23 cellular contexts compared by ENCODE assay signal in the genomic region with DNA sequence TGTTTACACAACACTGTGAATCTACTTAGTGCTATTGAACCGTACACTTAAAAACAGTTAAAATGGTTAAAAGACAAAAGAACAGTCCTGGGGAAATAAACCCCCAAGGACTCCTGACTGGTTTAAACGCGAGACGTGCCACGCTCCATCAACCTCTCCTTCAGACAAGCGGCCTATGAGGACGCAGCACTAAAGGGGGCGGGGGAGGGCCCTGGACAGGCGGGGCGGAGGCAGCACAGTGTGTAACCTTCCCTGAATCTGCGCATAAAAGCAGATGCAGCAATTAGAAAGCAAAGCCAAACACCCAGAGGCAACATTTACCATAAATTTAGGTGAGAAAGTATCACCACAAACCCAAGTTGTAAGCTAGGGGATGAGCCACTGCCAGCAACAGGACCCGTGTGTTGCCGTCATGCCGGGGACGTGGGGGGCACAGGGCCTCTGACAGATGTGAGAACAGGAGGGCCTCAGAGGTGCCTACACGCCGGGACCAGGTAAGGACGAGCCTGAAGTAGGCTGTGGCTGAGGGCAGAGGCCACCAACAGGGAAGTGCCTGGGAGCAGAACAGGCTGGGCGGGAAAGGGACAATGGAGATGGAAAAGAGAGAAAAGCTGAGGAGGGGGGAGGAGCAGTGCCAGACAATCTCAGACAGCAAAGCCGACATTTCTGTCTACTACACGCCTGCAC. TPM values are rescaled to one million over a fixed set of nuclear protein-coding genes. Genes with fewer than 3 reads are reported as not detected.
DNase-seq lines count a peak whose midpoint lies in the region; ATAC-seq, FAIRE-seq and TF ChIP-seq lines count a peak whose summit lies in the region.
"Had no signal": no experiment of that assay in that cellular context is flagged by ENCODE, and none has a peak within 500 bp of the region (broad histone marks: within the 10 kb centered on the region; RNA-seq: fewer than 3 reads in every experiment).

No MANE protein-coding gene starts in this region.

- H3K27me3 Mint-ChIP-seq in dendritic cell treated with granulocyte-macrophage colony-stimulating factor and Interleukin-4, amounts not matched to agents 40 ng/mL and 50 ng/mL, for 4 days = no peaks in the 10 kb centered on the region
- H3K27me3 Mint-ChIP-seq: activated B cell treated with CpG ODN at 0.5 μM for 24 hours; activated naive CD8-positive, alpha-beta T cell treated with anti-CD3 and anti-CD28 coated beads, Interleukin-2, amount 10 ng/mL, durations not matched to agents 7 days and 5 days had no signal

- intact Hi-C loops in Right ventricle myocardium inferior (cut with DNase I) = no loop called here
- intact Hi-C loops in dendritic cell treated with granulocyte-macrophage colony-stimulating factor and Interleukin-4, amounts not matched to agents 40 ng/mL and 50 ng/mL, for 4 days (cut with micrococcal nuclease) = no loop called here
- intact Hi-C loops in kidney (cut with DNase I) = no loop called here

- H3K36me3 Mint-ChIP-seq in dendritic cell treated with granulocyte-macrophage colony-stimulating factor and Interleukin-4, amounts not matched to agents 40 ng/mL and 50 ng/mL, for 4 days (ENCODE audit: low read depth) = peaks cover 82% of the 10 kb centered on the region

- no peak for DNase-seq in Right ventricle myocardium inferior (ENCODE audit: missing footprints)
- no peak for DNase-seq in right atrium auricular region (ENCODE audit: low spot score)
- DNase-seq in left kidney (ENCODE audit: low read depth, low spot score) = peak; percentile 93
- DNase-seq in urothelium cell line (ENCODE audit: low spot score) = no peak
- no peak for DNase-seq in inferior parietal cortex (ENCODE audit: extremely low spot score)
- no peak for DNase-seq in kidney
- DNase-seq in stimulated activated CD4-positive, alpha-beta T cell treated with anti-CD3 and anti-CD28 coated beads, Interleukin-15, amount 100 ng/mL, for 24 hours = no peak
- DNase-seq: activated B cell treated with CpG ODN at 0.5 μM for 24 hours; activated CD8-positive, alpha-beta memory T cell treated with anti-CD3 and anti-CD28 coated beads for 24 hours; activated naive CD8-positive, alpha-beta T cell treated with anti-CD3 and anti-CD28 coated beads, Interleukin-2, amount 10 ng/mL, durations not matched to agents 7 days and 5 days; C1 segment of cervical spinal cord; DMS153; effector CD4-positive, alpha-beta T cell; GOT3; NCI-H1105; NCI-H510A; SIG-M5; spleen; T-helper 2 cell had no signal

- H3K9me3 ChIP-seq in right atrium auricular region (no peaks in the 10 kb centered on the region), kidney (ENCODE audit: control insufficient read depth in 1 of 2, low read length in 2 of 2) (no peaks in the 10 kb centered on the region)
- H3K9me3 ChIP-seq: prostate gland, spleen, tibial nerve had no signal

- H3K4me3 Mint-ChIP-seq in dendritic cell treated with granulocyte-macrophage colony-stimulating factor and Interleukin-4, amounts not matched to agents 40 ng/mL and 50 ng/mL, for 4 days = no peak overlapping the region
- H3K4me3 Mint-ChIP-seq: activated B cell treated with CpG ODN at 0.5 μM for 24 hours; activated naive CD8-positive, alpha-beta T cell treated with anti-CD3 and anti-CD28 coated beads, Interleukin-2, amount 10 ng/mL, durations not matched to agents 7 days and 5 days had no signal

- peaks cover 0 to 6% of the 10 kb centered on the region in 2 donors for H3K4me1 ChIP-seq in right atrium auricular region
- no peaks in the 10 kb centered on the region for H3K4me1 ChIP-seq in kidney (ENCODE audit: control insufficient read depth in 1 of 2, insufficient read depth in 1 of 2, low read depth in 1 of 2, low read length in 2 of 2)
- H3K4me1 ChIP-seq: prostate gland, tibial nerve had no signal

- H3K36me3 ChIP-seq in right atrium auricular region (peaks cover 12% of the 10 kb centered on the region), kidney (ENCODE audit: control insufficient read depth in 1 of 2, insufficient read depth in 2 of 2, low read length in 2 of 2) (peaks cover 4 to 5% of the 10 kb centered on the region in 2 donors)
- H3K36me3 ChIP-seq: prostate gland had no signal

- H3K27ac Mint-ChIP-seq in dendritic cell treated with granulocyte-macrophage colony-stimulating factor and Interleukin-4, amounts not matched to agents 40 ng/mL and 50 ng/mL, for 4 days = peak overlapping the region; percentile 50
- H3K27ac Mint-ChIP-seq: activated B cell treated with CpG ODN at 0.5 μM for 24 hours; activated naive CD8-positive, alpha-beta T cell treated with anti-CD3 and anti-CD28 coated beads, Interleukin-2, amount 10 ng/mL, durations not matched to agents 7 days and 5 days had no signal

- ATAC-seq in Right ventricle myocardium inferior = peak; percentile 55
- ATAC-seq: left lobe of liver had no signal

- peak; percentile 62 for FAIRE-seq in urothelium cell line (lab: Jason Lieb, UNC)
- FAIRE-seq in kidney (lab: Jason Lieb, UNC) = no peak

- no peak overlapping the region for H3K9ac ChIP-seq in kidney (ENCODE audit: low read length in 2 of 2)

- H3K27ac ChIP-seq in right atrium auricular region (no peak overlapping the region), kidney (ENCODE audit: low read depth in 2 of 2, low read length in 2 of 2) (no peak overlapping the region)
- H3K27ac ChIP-seq: prostate gland, spleen, tibial nerve had no signal

- no peaks in the 10 kb centered on the region for H3K9me3 Mint-ChIP-seq in dendritic cell treated with granulocyte-macrophage colony-stimulating factor and Interleukin-4, amounts not matched to agents 40 ng/mL and 50 ng/mL, for 4 days
- H3K9me3 Mint-ChIP-seq: activated B cell treated with CpG ODN at 0.5 μM for 24 hours; activated naive CD8-positive, alpha-beta T cell treated with anti-CD3 and anti-CD28 coated beads, Interleukin-2, amount 10 ng/mL, durations not matched to agents 7 days and 5 days had no signal

- TF ChIP-seq CTCF in right atrium auricular region (IDR thresholded peaks at IDR 0.05) = no peak
- no peak for TF ChIP-seq CTCF in kidney (IDR thresholded peaks at IDR 0.05; ENCODE audit: borderline replicate concordance, extremely low read depth, insufficient read depth)

- no peaks in the 10 kb centered on the region for H3K27me3 ChIP-seq in right atrium auricular region
- H3K27me3 ChIP-seq: spleen, tibial nerve had no signal

- peaks cover 21% of the 10 kb centered on the region for H3K4me1 Mint-ChIP-seq in dendritic cell treated with granulocyte-macrophage colony-stimulating factor and Interleukin-4, amounts not matched to agents 40 ng/mL and 50 ng/mL, for 4 days (ENCODE audit: low read depth)
- H3K4me1 Mint-ChIP-seq: activated B cell treated with CpG ODN at 0.5 μM for 24 hours; activated naive CD8-positive, alpha-beta T cell treated with anti-CD3 and anti-CD28 coated beads, Interleukin-2, amount 10 ng/mL, durations not matched to agents 7 days and 5 days had no signal

- H3K4me3 ChIP-seq in right atrium auricular region (no peak overlapping the region), kidney (ENCODE audit: low read length in 2 of 2) (no peak overlapping the region)
- H3K4me3 ChIP-seq: prostate gland, spleen, tibial nerve had no signal

RNA-seq across cellular contexts. Expression of a gene that starts 15.3 kb away (rescaled TPM):
- 468 TPM for total RNA-seq in Right ventricle myocardium inferior
- 100 to 1,000 TPM; 222 to 329 TPM for total RNA-seq in right atrium auricular region
- 1.5 TPM for total RNA-seq in kidney
- polyA plus RNA-seq in kidney (ENCODE audit: insufficient read depth, low read depth, low replicate concordance) = 1.1 TPM

RNA-seq across cellular contexts. Expression of a gene that starts 21.9 kb away (rescaled TPM):
- total RNA-seq in Right ventricle myocardium inferior (194 TPM), right atrium auricular region (10 to 100 TPM; 45.3 to 65.5 TPM), kidney (19.5 TPM)
- polyA plus RNA-seq in kidney (ENCODE audit: insufficient read depth, low read depth, low replicate concordance) = 7.6 TPM

Comparison
In these comparisons a context has a peak if more than half of its experiments do, and no peak if none do; other contexts are left out.
1. RNA of a gene that starts 15.3 kb away (total RNA-seq): 468 TPM in Right ventricle myocardium inferior (single experiment) and 222 to 329 TPM in right atrium auricular region; 1.5 TPM in kidney (single experiment); every median in the first group is over 10 times any median in the second.